ENCODE assay signal across 12 cellular contexts in the genomic region with DNA sequence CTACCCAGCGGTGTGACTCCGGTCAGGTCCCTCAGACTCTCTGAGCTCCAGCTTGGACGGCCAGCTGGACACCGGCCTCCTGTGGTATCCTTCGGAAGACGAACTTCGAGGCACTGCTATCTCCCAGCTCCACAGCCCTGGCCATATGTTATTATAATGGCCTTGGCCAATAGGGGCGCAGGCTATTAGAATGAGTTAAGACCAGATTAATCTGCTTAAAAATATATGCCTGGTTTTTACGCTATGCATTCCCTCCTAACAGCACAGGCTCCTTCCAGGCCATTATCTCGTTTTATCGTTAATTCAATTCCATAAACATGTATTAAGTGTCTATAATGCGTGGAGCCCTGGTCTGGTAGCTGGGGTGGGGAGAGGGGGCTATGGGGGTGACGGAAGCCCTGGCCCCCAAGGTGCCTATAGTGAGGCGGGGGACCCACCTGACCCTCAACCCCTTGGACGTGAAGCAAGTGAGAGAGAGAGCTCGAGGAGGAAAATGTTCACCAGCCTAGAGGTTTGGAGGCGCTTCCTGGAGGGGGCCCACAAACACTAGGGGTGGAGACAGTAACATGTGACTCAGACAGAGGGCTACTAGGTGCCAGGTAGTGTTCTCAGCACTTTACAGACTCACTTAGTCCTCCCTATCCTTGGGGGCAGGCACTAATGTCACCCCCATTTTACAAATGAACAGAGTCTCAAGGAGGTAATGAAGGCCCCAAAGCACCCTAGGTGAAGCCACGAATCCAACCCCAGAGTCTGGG.
"Had no signal": no experiment of that assay in that cellular context is flagged by ENCODE, and none has a peak within 500 bp of the region (broad histone marks: within the 10 kb centered on the region; RNA-seq: fewer than 3 reads in every experiment).

No MANE protein-coding gene starts in this region.

- H3K27me3 Mint-ChIP-seq: activated CD4-positive, alpha-beta T cell treated with anti-CD3 and anti-CD28 coated beads for 36 hours; stimulated activated naive CD8-positive, alpha-beta T cell treated with anti-CD3 and anti-CD28 coated beads, Interleukin-15, amount 100 ng/mL, for 72 hours had no signal

- H3K4me3 ChIP-seq: hepatocyte, testis had no signal

- H3K9ac ChIP-seq: parathyroid adenoma had no signal

- H3K4me1 ChIP-seq: parathyroid adenoma, testis had no signal

- H2AFZ ChIP-seq: hepatocyte, parathyroid adenoma had no signal

- H3K27ac Mint-ChIP-seq: activated CD4-positive, alpha-beta T cell treated with anti-CD3 and anti-CD28 coated beads for 36 hours; endodermal cell; stimulated activated naive CD8-positive, alpha-beta T cell treated with anti-CD3 and anti-CD28 coated beads, Interleukin-15, amount 100 ng/mL, for 72 hours had no signal

- H3K27ac ChIP-seq: hepatocyte, parathyroid adenoma, testis had no signal

- H3K9me3 ChIP-seq: testis had no signal

- H3K9me3 Mint-ChIP-seq: activated naive CD4-positive, alpha-beta T cell treated with anti-CD3 and anti-CD28 coated beads, Interleukin-2, amount 50 U/mL, for 72 hours; endodermal cell; stimulated activated naive CD8-positive, alpha-beta T cell treated with anti-CD3 and anti-CD28 coated beads, Interleukin-15, amount 100 ng/mL, for 72 hours had no signal

- H3K4me3 Mint-ChIP-seq: activated CD4-positive, alpha-beta T cell treated with anti-CD3 and anti-CD28 coated beads for 36 hours; endodermal cell; stimulated activated naive CD8-positive, alpha-beta T cell treated with anti-CD3 and anti-CD28 coated beads, Interleukin-15, amount 100 ng/mL, for 72 hours had no signal

- ATAC-seq: activated CD4-positive, alpha-beta T cell treated with anti-CD3 and anti-CD28 coated beads for 36 hours; activated naive CD4-positive, alpha-beta T cell treated with anti-CD3 and anti-CD28 coated beads, Interleukin-2, amount 50 U/mL, for 72 hours; stimulated activated naive CD8-positive, alpha-beta T cell treated with anti-CD3 and anti-CD28 coated beads, Interleukin-15, amount 100 ng/mL, for 72 hours had no signal

- H3K79me2 ChIP-seq: parathyroid adenoma had no signal

- DNase-seq: activated CD4-positive, alpha-beta T cell treated with anti-CD3 and anti-CD28 coated beads for 36 hours; activated CD8-positive, alpha-beta memory T cell treated with anti-CD3 and anti-CD28 coated beads for 24 hours; activated effector memory CD4-positive, alpha-beta T cell treated with anti-CD3 and anti-CD28 coated beads, Interleukin-2, amount 50 U/mL, for 16 hours; endodermal cell; erythroblast; stimulated activated CD4-positive, alpha-beta T cell treated with anti-CD3 and anti-CD28 coated beads, Interleukin-4, amount 100 ng/mL, for 24 hours; stimulated activated naive CD8-positive, alpha-beta T cell treated with anti-CD3 and anti-CD28 coated beads, Interleukin-15, amount 100 ng/mL, for 72 hours; T1000; testis had no signal

- H3K27me3 ChIP-seq: hepatocyte, testis had no signal

- H3K4me2 ChIP-seq: hepatocyte had no signal

- H3K36me3 Mint-ChIP-seq: activated naive CD4-positive, alpha-beta T cell treated with anti-CD3 and anti-CD28 coated beads, Interleukin-2, amount 50 U/mL, for 72 hours had no signal
